Comparison of ENCODE assay signal across 1 cellular context in the genomic region with DNA sequence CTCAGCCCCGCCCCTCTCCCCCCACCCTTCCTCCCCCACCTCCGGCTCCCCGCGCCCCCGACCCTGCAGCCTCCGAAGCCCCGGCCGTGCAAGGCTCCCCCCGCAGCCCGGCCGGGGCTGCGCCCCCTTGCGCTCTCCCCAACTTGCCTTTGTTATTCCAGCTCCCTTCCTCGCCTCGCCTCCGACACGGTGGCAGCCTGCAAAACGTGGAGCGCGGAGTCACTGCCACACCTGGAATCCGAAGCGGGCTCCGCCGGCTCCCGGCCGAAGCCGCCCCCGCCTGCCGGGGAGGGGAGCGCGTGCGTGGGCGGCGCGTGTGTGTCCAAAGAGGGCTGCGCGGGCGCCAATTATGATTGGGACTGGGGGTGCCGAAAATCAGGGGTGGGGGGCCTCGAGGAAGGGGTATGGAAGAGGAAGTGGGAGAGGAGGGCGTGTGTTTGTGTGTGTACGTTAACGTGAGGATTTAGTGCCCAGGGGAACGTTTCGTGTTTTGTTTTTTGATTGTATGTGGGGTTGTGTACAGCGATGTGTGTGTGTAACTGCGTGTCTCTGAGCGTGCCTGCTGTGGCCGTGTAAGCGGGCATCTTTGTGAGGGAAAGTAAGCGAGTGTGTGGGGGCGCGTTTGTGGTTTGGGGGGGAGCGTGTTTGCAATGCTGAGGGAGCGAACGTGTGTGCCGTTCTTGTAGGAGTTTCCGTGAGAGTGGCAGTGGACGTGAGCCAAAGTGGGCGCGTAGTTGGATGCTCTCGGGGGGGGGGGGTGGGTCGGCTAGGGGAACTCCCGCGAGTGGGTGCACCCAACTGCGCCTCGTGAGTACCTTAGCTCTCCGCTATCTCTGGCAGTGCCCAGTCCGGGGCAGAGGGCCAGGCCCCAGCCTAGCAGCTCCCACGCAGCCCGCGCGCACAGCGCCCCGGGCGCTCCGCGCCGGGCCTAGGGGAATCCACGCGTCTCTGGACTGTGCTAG.
TF ChIP-seq lines count a peak whose summit lies in the region.

No MANE protein-coding gene starts in this region.

TF ChIP-seq in WTC11, 78 proteins besides CTCF, POLR2A, EP300 and RAD21 (continued from another document):
- TF ChIP-seq, protein P1, sequence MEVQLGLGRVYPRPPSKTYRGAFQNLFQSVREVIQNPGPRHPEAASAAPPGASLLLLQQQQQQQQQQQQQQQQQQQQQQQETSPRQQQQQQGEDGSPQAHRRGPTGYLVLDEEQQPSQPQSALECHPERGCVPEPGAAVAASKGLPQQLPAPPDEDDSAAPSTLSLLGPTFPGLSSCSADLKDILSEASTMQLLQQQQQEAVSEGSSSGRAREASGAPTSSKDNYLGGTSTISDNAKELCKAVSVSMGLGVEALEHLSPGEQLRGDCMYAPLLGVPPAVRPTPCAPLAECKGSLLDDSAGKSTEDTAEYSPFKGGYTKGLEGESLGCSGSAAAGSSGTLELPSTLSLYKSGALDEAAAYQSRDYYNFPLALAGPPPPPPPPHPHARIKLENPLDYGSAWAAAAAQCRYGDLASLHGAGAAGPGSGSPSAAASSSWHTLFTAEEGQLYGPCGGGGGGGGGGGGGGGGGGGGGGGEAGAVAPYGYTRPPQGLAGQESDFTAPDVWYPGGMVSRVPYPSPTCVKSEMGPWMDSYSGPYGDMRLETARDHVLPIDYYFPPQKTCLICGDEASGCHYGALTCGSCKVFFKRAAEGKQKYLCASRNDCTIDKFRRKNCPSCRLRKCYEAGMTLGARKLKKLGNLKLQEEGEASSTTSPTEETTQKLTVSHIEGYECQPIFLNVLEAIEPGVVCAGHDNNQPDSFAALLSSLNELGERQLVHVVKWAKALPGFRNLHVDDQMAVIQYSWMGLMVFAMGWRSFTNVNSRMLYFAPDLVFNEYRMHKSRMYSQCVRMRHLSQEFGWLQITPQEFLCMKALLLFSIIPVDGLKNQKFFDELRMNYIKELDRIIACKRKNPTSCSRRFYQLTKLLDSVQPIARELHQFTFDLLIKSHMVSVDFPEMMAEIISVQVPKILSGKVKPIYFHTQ (CRISPR knock-in tag; IDR thresholded peaks at IDR 0.05): no peak
- TF ChIP-seq SOX15 (CRISPR knock-in tag; IDR thresholded peaks at IDR 0.05): no peak
- TF ChIP-seq GABPB1 (CRISPR knock-in tag; IDR thresholded peaks at IDR 0.05): no peak
- TF ChIP-seq, protein P2, sequence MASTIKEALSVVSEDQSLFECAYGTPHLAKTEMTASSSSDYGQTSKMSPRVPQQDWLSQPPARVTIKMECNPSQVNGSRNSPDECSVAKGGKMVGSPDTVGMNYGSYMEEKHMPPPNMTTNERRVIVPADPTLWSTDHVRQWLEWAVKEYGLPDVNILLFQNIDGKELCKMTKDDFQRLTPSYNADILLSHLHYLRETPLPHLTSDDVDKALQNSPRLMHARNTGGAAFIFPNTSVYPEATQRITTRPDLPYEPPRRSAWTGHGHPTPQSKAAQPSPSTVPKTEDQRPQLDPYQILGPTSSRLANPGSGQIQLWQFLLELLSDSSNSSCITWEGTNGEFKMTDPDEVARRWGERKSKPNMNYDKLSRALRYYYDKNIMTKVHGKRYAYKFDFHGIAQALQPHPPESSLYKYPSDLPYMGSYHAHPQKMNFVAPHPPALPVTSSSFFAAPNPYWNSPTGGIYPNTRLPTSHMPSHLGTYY (CRISPR knock-in tag; IDR thresholded peaks at IDR 0.05): no peak
- peak; percentile 75 for TF ChIP-seq SP1 (CRISPR knock-in tag; conservative IDR thresholded peaks at IDR 0.05)
- TF ChIP-seq, protein P3, sequence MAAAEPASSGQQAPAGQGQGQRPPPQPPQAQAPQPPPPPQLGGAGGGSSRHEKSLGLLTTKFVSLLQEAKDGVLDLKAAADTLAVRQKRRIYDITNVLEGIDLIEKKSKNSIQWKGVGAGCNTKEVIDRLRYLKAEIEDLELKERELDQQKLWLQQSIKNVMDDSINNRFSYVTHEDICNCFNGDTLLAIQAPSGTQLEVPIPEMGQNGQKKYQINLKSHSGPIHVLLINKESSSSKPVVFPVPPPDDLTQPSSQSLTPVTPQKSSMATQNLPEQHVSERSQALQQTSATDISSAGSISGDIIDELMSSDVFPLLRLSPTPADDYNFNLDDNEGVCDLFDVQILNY (CRISPR knock-in tag; IDR thresholded peaks at IDR 0.05): no peak
- TF ChIP-seq, protein P4, sequence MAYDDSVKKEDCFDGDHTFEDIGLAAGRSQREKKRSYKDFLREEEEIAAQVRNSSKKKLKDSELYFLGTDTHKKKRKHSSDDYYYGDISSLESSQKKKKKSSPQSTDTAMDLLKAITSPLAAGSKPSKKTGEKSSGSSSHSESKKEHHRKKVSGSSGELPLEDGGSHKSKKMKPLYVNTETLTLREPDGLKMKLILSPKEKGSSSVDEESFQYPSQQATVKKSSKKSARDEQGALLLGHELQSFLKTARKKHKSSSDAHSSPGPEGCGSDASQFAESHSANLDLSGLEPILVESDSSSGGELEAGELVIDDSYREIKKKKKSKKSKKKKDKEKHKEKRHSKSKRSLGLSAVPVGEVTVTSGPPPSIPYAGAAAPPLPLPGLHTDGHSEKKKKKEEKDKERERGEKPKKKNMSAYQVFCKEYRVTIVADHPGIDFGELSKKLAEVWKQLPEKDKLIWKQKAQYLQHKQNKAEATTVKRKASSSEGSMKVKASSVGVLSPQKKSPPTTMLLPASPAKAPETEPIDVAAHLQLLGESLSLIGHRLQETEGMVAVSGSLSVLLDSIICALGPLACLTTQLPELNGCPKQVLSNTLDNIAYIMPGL (CRISPR knock-in tag; IDR thresholded peaks at IDR 0.05): no peak
- no peak for TF ChIP-seq NFE2L1 (CRISPR knock-in tag; IDR thresholded peaks at IDR 0.05)
- no peak for TF ChIP-seq ZNF263 (CRISPR knock-in tag; IDR thresholded peaks at IDR 0.05; ENCODE audit: low read depth)
- TF ChIP-seq TCF7 (CRISPR knock-in tag; IDR thresholded peaks at IDR 0.05; ENCODE audit: low read depth): no peak
- no peak for TF ChIP-seq TP53 (CRISPR knock-in tag; IDR thresholded peaks at IDR 0.05)
